In genomic region chr1:224859651-224860050, GRCh38 we compare ENCODE assay signal across 33 cellular contexts.
"Had no signal": no experiment of that assay in that cellular context is flagged by ENCODE, and none has a peak within 500 bp of the region (broad histone marks: within the 10 kb centered on the region; RNA-seq: fewer than 3 reads in every experiment).

No MANE protein-coding gene starts in this region.

- H3K27ac Mint-ChIP-seq: activated naive CD8-positive, alpha-beta T cell; effector memory CD8-positive, alpha-beta T cell; naive B cell; nephron progenitor cell; T-helper 17 cell had no signal

- H3K4me1 Mint-ChIP-seq: naive B cell, nephron progenitor cell had no signal

- H3K4me3 Mint-ChIP-seq: activated naive CD8-positive, alpha-beta T cell; brain; effector memory CD8-positive, alpha-beta T cell; naive B cell; nephron progenitor cell; T-helper 17 cell had no signal

- H3K27me3 ChIP-seq: gastroesophageal sphincter, hepatocyte, pancreas, sigmoid colon, testis, transverse colon had no signal

- H3K36me3 Mint-ChIP-seq: activated naive CD8-positive, alpha-beta T cell; brain; naive B cell had no signal

- DNase-seq: activated CD4-positive, alpha-beta T cell treated with anti-CD3 and anti-CD28 coated beads, Interleukin-2, amount 50 U/mL, for 4 hours; activated CD4-positive, CD25-positive, alpha-beta regulatory T cell treated with anti-CD3 and anti-CD28 coated beads, Interleukin-2, amount 50 U/mL, for 72 hours; activated effector memory CD4-positive, alpha-beta T cell treated with Interleukin-2 at 50 U/mL for 16 hours; activated naive CD4-positive, alpha-beta T cell treated with Interleukin-2 at 50 U/mL for 16 hours; activated T-cell treated with anti-CD3 and anti-CD28 coated beads, Interleukin-2, amount 50 U/mL, for 48 hours; aorta; caudate nucleus; cortex of kidney; effector memory CD8-positive, alpha-beta T cell; islet precursor cell; left ventricle myocardium inferior; mucosa of descending colon; naive B cell; nephron progenitor cell; nucleus accumbens; pancreas; retina; sigmoid colon; stimulated activated CD4-positive, alpha-beta T cell treated with anti-CD3 and anti-CD28 coated beads, Interleukin-1b, Interleukin-23, amount 100 ng/mL, for 48 hours; stimulated activated CD4-positive, alpha-beta T cell treated with anti-CD3 and anti-CD28 coated beads, Interleukin-4, amount 100 ng/mL, for 4 hours; stimulated activated naive CD4-positive, alpha-beta T cell; T-helper 17 cell; T1000; testis; transverse colon had no signal

- H3K36me3 ChIP-seq: gastroesophageal sphincter, left ventricle myocardium inferior, pancreas, prostate gland, sigmoid colon, transverse colon had no signal

- H3K4me3 ChIP-seq: gastroesophageal sphincter, hepatocyte, left ventricle myocardium inferior, lung, mucosa of descending colon, pancreas, prostate gland, sigmoid colon, smooth muscle cell, testis, transverse colon had no signal

- ATAC-seq: effector memory CD8-positive, alpha-beta T cell; gastroesophageal sphincter; mucosa of descending colon; pancreas; T-helper 17 cell had no signal

- H3K9me3 Mint-ChIP-seq: effector memory CD8-positive, alpha-beta T cell had no signal

- FAIRE-seq: pancreas, urothelium cell line had no signal
